In genomic region chr12:74776378-74776777, GRCh38 we compare ENCODE assay signal across 20 cellular contexts.
"Had no signal": no experiment of that assay in that cellular context is flagged by ENCODE, and none has a peak within 500 bp of the region (broad histone marks: within the 10 kb centered on the region; RNA-seq: fewer than 3 reads in every experiment).

No MANE protein-coding gene starts in this region.

- H3K27me3 Mint-ChIP-seq: IgD-negative memory B cell had no signal

- H3K27ac Mint-ChIP-seq: IgD-negative memory B cell had no signal

- H3K4me3 Mint-ChIP-seq: IgD-negative memory B cell had no signal

- H3K4me1 Mint-ChIP-seq: IgD-negative memory B cell had no signal

- H3K36me3 Mint-ChIP-seq: IgD-negative memory B cell had no signal

- H3K27me3 ChIP-seq: SJSA1 had no signal

- DNase-seq: MV-4-11, NCI-H1048, NCI-H1105, NCI-H1417, NCI-H1436 treated with DMSO at 0.1 percent for 48 hours, NCI-H1694, NCI-H187 treated with DMSO at 0.1 percent for 48 hours, NCI-H2081, NCI-H2107, NCI-H2227 treated with DMSO at 0.1 percent for 48 hours, NCI-H524 treated with DMSO at 0.1 percent for 48 hours, NCI-H69, NCI-H774, Right ventricle myocardium superior, RPMI8226, SIG-M5 had no signal

- H3K27ac ChIP-seq: HL-60, SJSA1 had no signal

- ATAC-seq: K562 had no signal

- H3K9me3 ChIP-seq: SJSA1 had no signal

- H3K9me3 Mint-ChIP-seq: IgD-negative memory B cell had no signal
